In genomic region chr9:101508203-101508602, GRCh38 we compare ENCODE assay signal across 21 cellular contexts. TPM values are rescaled to one million over a fixed set of nuclear protein-coding genes. Genes with fewer than 3 reads are reported as not detected.
DNase-seq lines count a peak whose midpoint lies in the region; ATAC-seq lines count a peak whose summit lies in the region.
"Had no signal": no experiment of that assay in that cellular context is flagged by ENCODE, and none has a peak within 500 bp of the region (broad histone marks: within the 10 kb centered on the region; RNA-seq: fewer than 3 reads in every experiment).

No MANE protein-coding gene starts in this region.

- peak; percentile 12 for DNase-seq in activated CD4-positive, alpha-beta T cell treated with anti-CD3 and anti-CD28 coated beads, Interleukin-2, amount 10 ng/mL, durations not matched to agents 24 days and 14 days
- DNase-seq in activated CD4-positive, alpha-beta T cell treated with anti-CD3 and anti-CD28 coated beads, Interleukin-2, amount 50 U/mL, for 1 hour: no peak
- DNase-seq in NCI-H226 (peak; percentile 2), epithelial cell of prostate (ENCODE audit: low read depth, low spot score) (peak; percentile 79), NCI-H345 treated with DMSO at 0.1 percent for 48 hours (lab: John Stamatoyannopoulos, UW; ENCODE audit: unreplicated experiment) (no peak), COLO668 (lab: John Stamatoyannopoulos, UW; ENCODE audit: unreplicated experiment) (no peak)
- DNase-seq in activated T-cell treated with anti-CD3 and anti-CD28 coated beads, Interleukin-2, amount 50 U/mL, for 24 hours: no peak
- DNase-seq: 8988T; kidney glomerular epithelial cell; natural killer cell; NCI-H1092; NCI-H2029 treated with DMSO at 0.1 percent for 48 hours; NCI-H510A treated with DMSO at 0.1 percent for 48 hours; posterior cingulate gyrus; stimulated activated CD4-positive, alpha-beta T cell treated with anti-CD3 and anti-CD28 coated beads, Interleukin-2, amount 100 ng/mL, for 24 hours; SW 1271 had no signal

- H3K27me3 Mint-ChIP-seq in activated CD4-positive, alpha-beta T cell treated with anti-CD3 and anti-CD28 coated beads, Interleukin-2, amount 10 ng/mL, durations not matched to agents 24 days and 14 days: peaks cover 8% of the 10 kb centered on the region
- peaks cover 36% of the 10 kb centered on the region for H3K27me3 Mint-ChIP-seq in activated T-cell treated with anti-CD3 and anti-CD28 coated beads, Interleukin-2, amount 50 U/mL, for 24 hours

- no peaks in the 10 kb centered on the region for H3K36me3 Mint-ChIP-seq in activated CD4-positive, alpha-beta T cell treated with anti-CD3 and anti-CD28 coated beads, Interleukin-2, amount 10 ng/mL, durations not matched to agents 24 days and 14 days (ENCODE audit: low read depth)
- no peaks in the 10 kb centered on the region for H3K36me3 Mint-ChIP-seq in activated T-cell treated with anti-CD3 and anti-CD28 coated beads, Interleukin-2, amount 50 U/mL, for 24 hours (ENCODE audit: low read depth)
- H3K36me3 Mint-ChIP-seq: natural killer cell, type B pancreatic cell had no signal

- H3K9me3 Mint-ChIP-seq in activated CD4-positive, alpha-beta T cell treated with anti-CD3 and anti-CD28 coated beads, Interleukin-2, amount 10 ng/mL, durations not matched to agents 24 days and 14 days: no peaks in the 10 kb centered on the region
- no peaks in the 10 kb centered on the region for H3K9me3 Mint-ChIP-seq in activated T-cell treated with anti-CD3 and anti-CD28 coated beads, Interleukin-2, amount 50 U/mL, for 24 hours
- H3K9me3 Mint-ChIP-seq: stimulated activated naive CD8-positive, alpha-beta T cell treated with anti-CD3 and anti-CD28 coated beads, Interleukin-15, Interleukin-2, amounts not matched to agents 100 ng/mL and 50 ng/mL, for 24 hours; type B pancreatic cell had no signal

- H3K27ac ChIP-seq in epithelial cell of prostate: no peak overlapping the region
- H3K27ac ChIP-seq: C4-2B, KMS-11 had no signal

- intact Hi-C loops in activated CD4-positive, alpha-beta T cell treated with anti-CD3 and anti-CD28 coated beads, Interleukin-2, amount 10 ng/mL, durations not matched to agents 24 days and 14 days (cut with micrococcal nuclease): no loop called here

- no peak overlapping the region for H3K4me3 Mint-ChIP-seq in activated CD4-positive, alpha-beta T cell treated with anti-CD3 and anti-CD28 coated beads, Interleukin-2, amount 10 ng/mL, durations not matched to agents 24 days and 14 days
- no peak overlapping the region for H3K4me3 Mint-ChIP-seq in activated T-cell treated with anti-CD3 and anti-CD28 coated beads, Interleukin-2, amount 50 U/mL, for 24 hours
- H3K4me3 Mint-ChIP-seq: natural killer cell; stimulated activated naive CD8-positive, alpha-beta T cell treated with anti-CD3 and anti-CD28 coated beads, Interleukin-15, Interleukin-2, amounts not matched to agents 100 ng/mL and 50 ng/mL, for 24 hours; type B pancreatic cell had no signal

- no peak overlapping the region for H3K27ac Mint-ChIP-seq in activated CD4-positive, alpha-beta T cell treated with anti-CD3 and anti-CD28 coated beads, Interleukin-2, amount 10 ng/mL, durations not matched to agents 24 days and 14 days
- H3K27ac Mint-ChIP-seq in activated T-cell treated with anti-CD3 and anti-CD28 coated beads, Interleukin-2, amount 50 U/mL, for 24 hours: no peak overlapping the region
- H3K27ac Mint-ChIP-seq: natural killer cell; stimulated activated naive CD8-positive, alpha-beta T cell treated with anti-CD3 and anti-CD28 coated beads, Interleukin-15, Interleukin-2, amounts not matched to agents 100 ng/mL and 50 ng/mL, for 24 hours; type B pancreatic cell had no signal

- peaks cover 4% of the 10 kb centered on the region for H3K4me1 Mint-ChIP-seq in activated CD4-positive, alpha-beta T cell treated with anti-CD3 and anti-CD28 coated beads, Interleukin-2, amount 10 ng/mL, durations not matched to agents 24 days and 14 days
- peaks cover 8% of the 10 kb centered on the region for H3K4me1 Mint-ChIP-seq in activated T-cell treated with anti-CD3 and anti-CD28 coated beads, Interleukin-2, amount 50 U/mL, for 24 hours (ENCODE audit: low read depth)
- H3K4me1 Mint-ChIP-seq: natural killer cell had no signal

- no peak for ATAC-seq in HG03159 (IDR thresholded peaks at IDR 0.05; ENCODE audit: unreplicated experiment)
- ATAC-seq: natural killer cell had no signal

RNA-seq across cellular contexts. Expression of gene RNF20, which starts 25.4 kb away (rescaled TPM):
- total RNA-seq in activated CD4-positive, alpha-beta T cell treated with anti-CD3 and anti-CD28 coated beads, Interleukin-2, amount 10 ng/mL, durations not matched to agents 24 days and 14 days: 37.9 and 43.8 TPM in 2 replicates

Comparison
In these comparisons a context has a peak if more than half of its experiments do, and no peak if none do; other contexts are left out.
1. DNase-seq: peak in activated CD4-positive, alpha-beta T cell treated with anti-CD3 and anti-CD28 coated beads, Interleukin-2, amount 10 ng/mL, durations not matched to agents 24 days and 14 days (single experiment), NCI-H226 (single experiment) and epithelial cell of prostate (single experiment); none in activated CD4-positive, alpha-beta T cell treated with anti-CD3 and anti-CD28 coated beads, Interleukin-2, amount 50 U/mL, for 1 hour (single experiment), activated T-cell treated with anti-CD3 and anti-CD28 coated beads, Interleukin-2, amount 50 U/mL, for 24 hours (single experiment), NCI-H345 treated with DMSO at 0.1 percent for 48 hours (single experiment) and COLO668 (single experiment).